8 cellular contexts compared by ENCODE assay signal in the genomic region with DNA sequence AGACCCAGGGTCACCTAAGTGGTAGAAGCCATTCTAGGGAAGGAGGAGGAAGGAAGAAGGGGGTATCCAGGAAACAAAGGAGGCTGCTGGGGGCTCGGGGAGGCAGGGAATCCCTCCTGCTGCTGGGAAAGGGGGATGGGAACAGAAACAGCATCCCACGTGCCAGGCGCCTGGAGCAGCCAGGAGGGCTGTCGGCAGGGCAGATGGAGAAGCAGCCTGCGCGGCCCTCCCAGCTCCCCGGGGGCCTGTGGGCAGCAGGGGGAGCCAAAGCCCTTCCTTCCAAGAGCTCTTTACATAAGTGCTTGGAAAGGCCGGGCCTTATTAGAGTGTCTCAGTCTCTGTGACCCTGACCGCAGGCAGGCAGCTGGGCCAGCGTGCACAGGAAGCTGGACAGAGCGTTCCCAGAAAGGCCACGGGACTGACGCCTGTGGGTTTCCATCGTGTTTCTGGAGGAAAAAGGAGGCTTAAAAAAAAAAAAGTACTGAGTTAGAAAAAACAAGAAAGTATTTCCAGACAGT. TPM values are rescaled to one million over a fixed set of nuclear protein-coding genes. Genes with fewer than 3 reads are reported as not detected.
DNase-seq lines count a peak whose midpoint lies in the region; ATAC-seq and TF ChIP-seq lines count a peak whose summit lies in the region.

No MANE protein-coding gene starts in this region.

- TF ChIP-seq CTCF in NB4 (IDR thresholded peaks at IDR 0.05; ENCODE audit: low read depth, low read length) (peak; percentile 72), heart right ventricle (IDR thresholded peaks at IDR 0.05) (peak; percentile 58 to 94 (median 87)), progenitor cell of endocrine pancreas (IDR thresholded peaks at IDR 0.05; ENCODE audit: unreplicated experiment) (peak; percentile 84), upper lobe of left lung (IDR thresholded peaks at IDR 0.05) (peak; percentile 65 to 91 (median 84))

- ATAC-seq in heart right ventricle (peak; percentile 90 to 98 (median 96)), upper lobe of left lung (ENCODE audit: low FRiP score in 2 of 2) (peak; percentile 92 to 96)

- no peak overlapping the region for H3K27ac Mint-ChIP-seq in progenitor cell of endocrine pancreas

- H3K36me3 ChIP-seq in heart right ventricle, result peaks cover 0 to 46% (median 15%) of the 10 kb centered on the region in 9 donors
- H3K36me3 ChIP-seq in upper lobe of left lung, result no peaks in the 10 kb centered on the region

- H3K27me3 ChIP-seq in heart right ventricle (no peaks in the 10 kb centered on the region), upper lobe of left lung (no peaks in the 10 kb centered on the region)

- TF ChIP-seq EP300 in upper lobe of left lung (IDR thresholded peaks at IDR 0.05), result no peak

- H3K36me3 Mint-ChIP-seq in progenitor cell of endocrine pancreas (ENCODE audit: insufficient read depth), result no peaks in the 10 kb centered on the region

- no peaks in the 10 kb centered on the region for H3K9me3 Mint-ChIP-seq in progenitor cell of endocrine pancreas (ENCODE audit: low read depth)

- H3K4me1 ChIP-seq in heart right ventricle, result peaks cover 15 to 45% (median 34%) of the 10 kb centered on the region in 9 donors
- H3K4me1 ChIP-seq in upper lobe of left lung, result peaks cover 11 to 14% (median 13%) of the 10 kb centered on the region in 4 donors

- H3K4me3 Mint-ChIP-seq in progenitor cell of endocrine pancreas (ENCODE audit: low read depth), result no peak overlapping the region

- no peak overlapping the region for H3K4me3 ChIP-seq in NB4 (ENCODE audit: low read depth, low read length)
- no peak overlapping the region for H3K4me3 ChIP-seq in heart right ventricle
- no peak overlapping the region for H3K4me3 ChIP-seq in upper lobe of left lung

- peak; percentile 15 for DNase-seq in NCI-H2196 (lab: John Stamatoyannopoulos, UW; ENCODE audit: unreplicated experiment)
- DNase-seq in NCI-H2196 treated with DMSO at 0.1 percent for 48 hours (lab: John Stamatoyannopoulos, UW; ENCODE audit: unreplicated experiment), result no peak
- DNase-seq in NB4 (ENCODE audit: low read depth), result peak; percentile 90
- DNase-seq in T-helper 2 cell, result peak; percentile 37 to 71 (median 43)
- peak; percentile 18 to 89 (median 72) for DNase-seq in amygdala (lab: John Stamatoyannopoulos, UW)
- DNase-seq in heart right ventricle, result peak; percentile 91 to 96
- peak; percentile 73 for DNase-seq in progenitor cell of endocrine pancreas (ENCODE audit: low spot score, unreplicated experiment)
- peak; percentile 94 for DNase-seq in upper lobe of left lung

- no peak for TF ChIP-seq POLR2A in NB4 (IDR thresholded peaks at IDR 0.05; ENCODE audit: extremely low read depth, insufficient read length)
- TF ChIP-seq POLR2A in upper lobe of left lung (IDR thresholded peaks at IDR 0.05), result no peak

- H3K4me1 Mint-ChIP-seq in progenitor cell of endocrine pancreas (ENCODE audit: low read depth), result peaks cover 1% of the 10 kb centered on the region

- no peaks in the 10 kb centered on the region for H3K9me3 ChIP-seq in heart right ventricle
- no peaks in the 10 kb centered on the region for H3K9me3 ChIP-seq in upper lobe of left lung

- WGBS in heart right ventricle, 2 donors, result 2 to 5% methylated on average over 14 of the region's 14 CpGs
- 3 to 6% methylated on average over 14 of the region's 14 CpGs for WGBS in upper lobe of left lung, 2 donors

- intact Hi-C loops in heart right ventricle (cut with DNase I), result loop anchor here in 4 of 10 donors (1.0 to 2.0 kb wide), 2 partner anchors 13 to 14 kb away; no protein-coding TSS in a partner anchor

- peak overlapping the region; percentile 87 to 97 (median 92) for H3K27ac ChIP-seq in heart right ventricle
- peak overlapping the region; percentile 77 to 88 (median 87) for H3K27ac ChIP-seq in upper lobe of left lung

- H3K27me3 Mint-ChIP-seq in progenitor cell of endocrine pancreas, result no peaks in the 10 kb centered on the region

RNA-seq across cellular contexts. Expression of a gene that starts 24.8 kb away (rescaled TPM):
- total RNA-seq in heart right ventricle, result 10 to 100 TPM; 11.2 to 60.2 (median 26.3) TPM
- 10 to 100 TPM; 41.4 to 66.6 TPM for polyA plus RNA-seq in heart right ventricle
- 17.1 and 17.4 TPM in 2 replicates for total RNA-seq in progenitor cell of endocrine pancreas
- total RNA-seq in upper lobe of left lung, result 10 to 100 TPM in 2 of 6 donors, 1 to 10 TPM in 4; 6.0 to 25.9 (median 8.0) TPM

RNA-seq across cellular contexts. Expression of a gene that starts 41.0 kb away (rescaled TPM):
- total RNA-seq in heart right ventricle, result 10 to 100 TPM; 21.1 to 38.4 (median 27.2) TPM
- polyA plus RNA-seq in heart right ventricle, result 10 to 100 TPM; 33.1 to 35.0 TPM
- total RNA-seq in progenitor cell of endocrine pancreas, result 8.0 and 8.7 TPM in 2 replicates
- 10 to 100 TPM; 12.2 to 23.3 (median 18.3) TPM for total RNA-seq in upper lobe of left lung

RNA-seq across cellular contexts. Expression of a gene that starts 43.4 kb away (rescaled TPM):
- total RNA-seq in heart right ventricle, result 10 to 100 TPM; 17.9 to 50.1 (median 22.5) TPM
- 10 to 100 TPM; 18.4 to 32.0 TPM for polyA plus RNA-seq in heart right ventricle
- total RNA-seq in progenitor cell of endocrine pancreas, result 27.8 and 29.9 TPM in 2 replicates
- 100 to 1,000 TPM in 2 of 6 donors, 10 to 100 TPM in 4; 63.1 to 247 (median 92.9) TPM for total RNA-seq in upper lobe of left lung
